In the genomic region with DNA sequence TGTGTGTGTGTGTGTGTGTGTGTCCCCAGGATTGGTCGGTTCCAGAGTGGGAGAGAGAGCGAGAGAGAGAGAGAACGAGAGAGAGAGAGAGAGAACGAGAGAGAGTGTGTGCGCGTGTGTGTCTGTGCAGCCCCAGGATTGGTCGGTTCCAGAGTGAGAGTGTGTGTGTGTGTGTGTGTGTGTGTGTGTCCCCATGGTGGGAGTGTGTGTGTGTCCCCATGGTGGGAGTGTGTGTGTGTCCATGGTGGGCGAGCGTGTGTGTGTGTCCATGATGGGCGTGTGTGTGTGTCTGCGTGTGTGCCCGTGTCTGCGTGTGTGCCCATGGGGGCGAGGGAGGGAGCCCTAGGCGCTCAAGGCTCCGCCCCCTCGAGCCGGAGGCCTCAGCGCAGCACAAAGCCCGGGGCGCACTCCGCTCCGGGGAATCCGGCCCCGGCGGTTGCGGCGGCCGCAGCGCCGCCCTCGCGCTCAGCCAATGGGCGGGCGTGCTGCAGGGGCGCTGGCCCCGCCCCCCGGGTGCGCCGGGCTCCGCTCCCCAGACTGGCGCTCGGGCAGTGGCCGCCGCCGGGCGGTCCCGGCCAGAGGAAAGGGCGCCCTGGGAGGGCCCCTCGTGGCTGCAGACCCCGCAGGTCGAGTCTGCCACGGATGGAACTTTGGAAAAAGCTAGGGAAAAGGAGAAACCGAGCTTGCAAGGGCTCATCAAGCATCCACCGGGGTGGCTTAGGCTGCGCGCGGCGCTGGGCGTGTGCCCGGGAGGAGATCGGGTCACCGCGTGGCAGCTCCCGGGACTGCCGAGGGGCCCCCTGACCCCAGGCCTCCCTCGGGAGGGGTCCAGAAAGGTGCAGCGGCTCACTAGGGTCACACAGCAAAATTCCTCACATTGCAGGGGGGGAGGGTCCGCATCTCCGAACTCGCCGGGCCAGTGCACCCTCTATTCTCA, we compare ENCODE assay signal across 8 cellular contexts.
DNase-seq lines count a peak whose midpoint lies in the region; ATAC-seq and TF ChIP-seq lines count a peak whose summit lies in the region.

No MANE protein-coding gene starts in this region.

- H3K4me2 ChIP-seq in OCI-LY1 (ENCODE audit: low read length): peak overlapping the region; percentile 89

- H3K9me3 ChIP-seq in OCI-LY1 (ENCODE audit: low read length) (no peaks in the 10 kb centered on the region), mucosa of rectum (ENCODE audit: control insufficient read depth in 2 of 2, low read length in 2 of 2) (no peaks in the 10 kb centered on the region)

- H3K36me3 ChIP-seq in OCI-LY1 (ENCODE audit: insufficient read depth, low read length) (no peaks in the 10 kb centered on the region), mucosa of rectum (ENCODE audit: control insufficient read depth in 2 of 2, insufficient read depth in 2 of 2, low read length in 2 of 2) (no peaks in the 10 kb centered on the region)

- no peaks in the 10 kb centered on the region for H3K9me2 ChIP-seq in OCI-LY1 (ENCODE audit: low read depth, low read length)

- ATAC-seq in GM21367 (IDR thresholded peaks at IDR 0.05; ENCODE audit: unreplicated experiment): peak; percentile 75

- no peaks in the 10 kb centered on the region for H3K27me3 ChIP-seq in OCI-LY1 (ENCODE audit: insufficient read depth, low read length)
- no peaks in the 10 kb centered on the region for H3K27me3 ChIP-seq in mucosa of rectum (ENCODE audit: control insufficient read depth in 2 of 2, insufficient read depth in 2 of 2, low read length in 2 of 2)

- DNase-seq in DMS 273 (lab: John Stamatoyannopoulos, UW; ENCODE audit: unreplicated experiment): peak; percentile 98
- DNase-seq in HUDEP-2 (lab: John Stamatoyannopoulos, UW; ENCODE audit: unreplicated experiment in 76 of 76): peak in 75 of 76 experiments; percentile 31 to 96 (median 91)
- peak; percentile 92 for DNase-seq in activated T-cell treated with anti-CD3 and anti-CD28 coated beads, Interleukin-2, amount 50 U/mL, for 1 hour
- DNase-seq in erythroblast (lab: John Stamatoyannopoulos, UW): peak; percentile 95 to 96
- peak; percentile 83 for DNase-seq in stimulated activated CD8-positive, alpha-beta memory T cell treated with anti-CD3 and anti-CD28 coated beads, Interleukin-4, amount 100 ng/mL, for 24 hours (ENCODE audit: low read depth)

- peak overlapping the region; percentile 74 for H3K27ac ChIP-seq in OCI-LY1 (ENCODE audit: low read depth, low read length, poor library complexity, severe bottlenecking)
- H3K27ac ChIP-seq in mucosa of rectum (ENCODE audit: low read depth in 2 of 2, low read length in 2 of 2): peak overlapping the region; percentile 94

- H3K4me3 ChIP-seq in OCI-LY1 (ENCODE audit: low read depth, low read length, poor library complexity, severe bottlenecking) (peak overlapping the region; percentile 88), mucosa of rectum (ENCODE audit: low read length in 2 of 2) (peak overlapping the region; percentile 85 to 88)

- H3F3A ChIP-seq in OCI-LY1 (ENCODE audit: insufficient read depth, low read length): peaks cover 8% of the 10 kb centered on the region

- no peaks in the 10 kb centered on the region for H3K79me2 ChIP-seq in OCI-LY1 (ENCODE audit: insufficient read depth, low read length)

- H3K9ac ChIP-seq in OCI-LY1 (ENCODE audit: low read length) (peak overlapping the region; percentile 97), mucosa of rectum (ENCODE audit: low read depth in 1 of 2, low read length in 2 of 2) (peak overlapping the region; percentile 75 to 80)

- H3K4me1 ChIP-seq in OCI-LY1 (ENCODE audit: insufficient read depth, low read length, severe bottlenecking) (peaks cover 44% of the 10 kb centered on the region), mucosa of rectum (ENCODE audit: control insufficient read depth in 2 of 2, insufficient read depth in 2 of 2, low read length in 2 of 2) (peaks cover 22 to 36% of the 10 kb centered on the region in 2 donors)

- peak; percentile 14; the same call in 1 of the 2 replicates for TF ChIP-seq CTCF in OCI-LY1 (IDR thresholded peaks at IDR 0.05; ENCODE audit: low read length)

- TF ChIP-seq POLR2A in erythroblast (IDR thresholded peaks at IDR 0.05; ENCODE audit: low read length): peak; percentile 75

- no peaks in the 10 kb centered on the region for H4K20me1 ChIP-seq in OCI-LY1 (ENCODE audit: insufficient read depth, low read length)

- H2AFZ ChIP-seq in OCI-LY1 (ENCODE audit: low read length): no peak overlapping the region

Comparison
In these comparisons a context has a peak if more than half of its experiments do, and no peak if none do; other contexts are left out.
1. Peak in every context shown above with its lines: DNase-seq, ATAC-seq, H3K4me3 ChIP-seq and H3K27ac ChIP-seq.